ENCODE assay signal across 13 cellular contexts in the genomic region with DNA sequence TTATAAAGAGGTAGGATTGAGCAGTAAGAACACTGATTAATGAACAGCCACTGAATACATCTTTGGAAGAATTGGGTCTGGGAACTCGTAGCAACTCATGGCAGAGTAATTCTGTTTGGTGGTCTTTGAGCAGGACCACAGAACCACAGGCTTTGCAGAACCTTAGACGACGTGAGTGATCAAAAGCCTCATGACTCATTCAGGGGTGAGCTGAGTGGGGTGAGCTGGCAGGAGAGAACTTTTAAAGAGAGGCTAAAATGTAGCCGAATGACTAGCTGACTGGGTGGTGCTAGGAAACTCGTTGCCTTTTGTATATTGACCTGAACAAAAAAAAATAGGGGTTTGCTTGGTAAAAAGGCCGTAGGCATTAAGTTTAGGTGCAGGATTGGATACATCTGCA.
DNase-seq lines count a peak whose midpoint lies in the region; ATAC-seq and TF ChIP-seq lines count a peak whose summit lies in the region.
"Had no signal": no experiment of that assay in that cellular context is flagged by ENCODE, and none has a peak within 500 bp of the region (broad histone marks: within the 10 kb centered on the region; RNA-seq: fewer than 3 reads in every experiment).

No MANE protein-coding gene starts in this region.

- peak overlapping the region; percentile 55; the same call in 1 of the 2 replicates for H3K4me3 Mint-ChIP-seq in HFFc6
- H3K4me3 Mint-ChIP-seq: GM23338; stimulated activated effector memory CD8-positive, alpha-beta T cell treated with anti-CD3 and anti-CD28 coated beads, Interleukin-12 subunit alpha, Interleukin-12 subunit beta, amount 100 ng/mL, for 72 hours had no signal

- peak overlapping the region; percentile 72 for H3K27ac Mint-ChIP-seq in HFFc6
- H3K27ac Mint-ChIP-seq: GM23338; stimulated activated effector memory CD8-positive, alpha-beta T cell treated with anti-CD3 and anti-CD28 coated beads, Interleukin-12 subunit alpha, Interleukin-12 subunit beta, amount 100 ng/mL, for 72 hours had no signal

- H3K27ac ChIP-seq in tibial nerve (no peak overlapping the region), Karpas-422 (ENCODE audit: low read length) (no peak overlapping the region)
- H3K27ac ChIP-seq: neutrophil had no signal

- H3K36me3 ChIP-seq in skeletal muscle satellite cell (ENCODE audit: insufficient read depth, low read length) (no peaks in the 10 kb centered on the region), tibial nerve (no peaks in the 10 kb centered on the region), Karpas-422 (ENCODE audit: insufficient read depth, low read length) (no peaks in the 10 kb centered on the region)
- H3K36me3 ChIP-seq: neutrophil had no signal

- H4K20me1 ChIP-seq in Karpas-422 (ENCODE audit: insufficient read depth, low read depth, low read length) = no peaks in the 10 kb centered on the region

- no peaks in the 10 kb centered on the region; the same call in 1 of the 2 replicates for H3K27me3 Mint-ChIP-seq in HFFc6 (ENCODE audit: insufficient read depth)

- no peaks in the 10 kb centered on the region for H3K9me3 Mint-ChIP-seq in HFFc6
- H3K9me3 Mint-ChIP-seq: GM23338 had no signal

- peaks cover 57% of the 10 kb centered on the region for H3K4me1 Mint-ChIP-seq in HFFc6 (ENCODE audit: low read depth)
- H3K4me1 Mint-ChIP-seq: stimulated activated effector memory CD8-positive, alpha-beta T cell treated with anti-CD3 and anti-CD28 coated beads, Interleukin-12 subunit alpha, Interleukin-12 subunit beta, amount 100 ng/mL, for 72 hours had no signal

- H3K4me1 ChIP-seq in skeletal muscle satellite cell (ENCODE audit: control insufficient read depth, insufficient read depth, low read length) (peaks cover 58% of the 10 kb centered on the region), tibial nerve (peaks cover 0 to 5% (median 0%) of the 10 kb centered on the region in 4 donors), Karpas-422 (ENCODE audit: low read length) (no peaks in the 10 kb centered on the region)

- H3K27me3 ChIP-seq in skeletal muscle satellite cell (ENCODE audit: control insufficient read depth, insufficient read depth, low read length) (no peaks in the 10 kb centered on the region), tibial nerve (no peaks in the 10 kb centered on the region), Karpas-422 (ENCODE audit: low read length) (no peaks in the 10 kb centered on the region)
- H3K27me3 ChIP-seq: neutrophil had no signal

- no peak for TF ChIP-seq POLR2A in tibial nerve (IDR thresholded peaks at IDR 0.05)

- no peaks in the 10 kb centered on the region for H3K9me2 ChIP-seq in Karpas-422 (replicated peaks; ENCODE audit: insufficient read depth, low read length)

- H3K9me3 ChIP-seq in skeletal muscle satellite cell (replicated peaks; ENCODE audit: low read length) = no peaks in the 10 kb centered on the region
- no peaks in the 10 kb centered on the region for H3K9me3 ChIP-seq in tibial nerve
- no peaks in the 10 kb centered on the region for H3K9me3 ChIP-seq in Karpas-422 (ENCODE audit: low read length)
- H3K9me3 ChIP-seq: neutrophil had no signal

- H3K79me2 ChIP-seq in Karpas-422 (ENCODE audit: low read length) = no peaks in the 10 kb centered on the region

- peak overlapping the region; percentile 41 for H3K4me2 ChIP-seq in skeletal muscle satellite cell (ENCODE audit: low read length)
- no peak overlapping the region for H3K4me2 ChIP-seq in Karpas-422 (ENCODE audit: low read depth, low read length, poor library complexity, severe bottlenecking)
- H3K4me2 ChIP-seq: GM23338 had no signal

- H3K4me3 ChIP-seq in foreskin fibroblast (ENCODE audit: low read depth in 1 of 2, low read length in 2 of 2) = no peak overlapping the region
- H3K4me3 ChIP-seq in skeletal muscle satellite cell (ENCODE audit: low read length) = no peak overlapping the region
- no peak overlapping the region for H3K4me3 ChIP-seq in tibial nerve
- H3K4me3 ChIP-seq in Karpas-422 (ENCODE audit: low read length) = no peak overlapping the region
- H3K4me3 ChIP-seq: GM23338 had no signal

- H2AFZ ChIP-seq in Karpas-422 (ENCODE audit: low read length) = no peak overlapping the region
- H2AFZ ChIP-seq: GM23338 had no signal

- TF ChIP-seq CTCF in HFFc6 (IDR thresholded peaks at IDR 0.05) = no peak
- no peak for TF ChIP-seq CTCF in foreskin fibroblast (IDR thresholded peaks at IDR 0.05; ENCODE audit: low read depth, low read length)
- no peak for TF ChIP-seq CTCF in tibial nerve (IDR thresholded peaks at IDR 0.05)

- no peak for TF ChIP-seq EP300 in tibial nerve (IDR thresholded peaks at IDR 0.05)

- ATAC-seq in GM18907 (IDR thresholded peaks at IDR 0.05; ENCODE audit: unreplicated experiment) = no peak
- ATAC-seq: GM23338; stimulated activated effector memory CD8-positive, alpha-beta T cell treated with anti-CD3 and anti-CD28 coated beads, Interleukin-12 subunit alpha, Interleukin-12 subunit beta, amount 100 ng/mL, for 72 hours had no signal

- no peaks in the 10 kb centered on the region for H3K36me3 Mint-ChIP-seq in HFFc6 (ENCODE audit: low read depth)
- H3K36me3 Mint-ChIP-seq: stimulated activated effector memory CD8-positive, alpha-beta T cell treated with anti-CD3 and anti-CD28 coated beads, Interleukin-12 subunit alpha, Interleukin-12 subunit beta, amount 100 ng/mL, for 72 hours had no signal

- peak; percentile 74 for DNase-seq in HFFc6
- DNase-seq in SW480 (ENCODE audit: low spot score) = peak; percentile 79
- peak; percentile 51 to 72 for DNase-seq in foreskin fibroblast
- DNase-seq in effector CD4-positive, alpha-beta T cell = no peak
- DNase-seq in tibial nerve (ENCODE audit: low spot score in 2 of 2) = no peak
- DNase-seq in Karpas-422 = no peak
- DNase-seq: activated CD8-positive, alpha-beta memory T cell treated with anti-CD3 and anti-CD28 coated beads, Interleukin-2, amount 50 U/mL, for 4 hours; KBM-7 had no signal

- WGBS in tibial nerve, 2 donors = 68 to 73% methylated on average over 6 of the region's 6 CpGs

- H3K9ac ChIP-seq in skeletal muscle satellite cell (ENCODE audit: low read depth, low read length) (peak overlapping the region; percentile 68), Karpas-422 (ENCODE audit: low read length) (no peak overlapping the region)

Comparison
In these comparisons a context has a peak if more than half of its experiments do, and no peak if none do; other contexts are left out.
1. DNase-seq: peak in HFFc6 (single experiment), SW480 (single experiment) and foreskin fibroblast (2 of 2); none in effector CD4-positive, alpha-beta T cell (single experiment), tibial nerve (0 of 2) and Karpas-422 (single experiment).